8 cellular contexts compared by ENCODE assay signal in genomic region chr7:49001610-49002033, GRCh38.
DNase-seq lines count a peak whose midpoint lies in the region; ATAC-seq and TF ChIP-seq lines count a peak whose summit lies in the region.

No MANE protein-coding gene starts in this region.

- H3K27me3 ChIP-seq in colonic mucosa: no peaks in the 10 kb centered on the region

- H3K4me3 Mint-ChIP-seq in osteocyte (ENCODE audit: unreplicated experiment): no peak overlapping the region

- no peaks in the 10 kb centered on the region for H3K4me1 Mint-ChIP-seq in osteocyte (ENCODE audit: unreplicated experiment)

- ATAC-seq in GM19438 (IDR thresholded peaks at IDR 0.05; ENCODE audit: low read depth, unreplicated experiment) (peak; percentile 99), HG03139 (IDR thresholded peaks at IDR 0.05; ENCODE audit: unreplicated experiment) (peak; percentile 98)

- no peak overlapping the region for H3K9ac ChIP-seq in colonic mucosa (ENCODE audit: low read depth in 2 of 2, low read length in 2 of 2)

- DNase-seq in DMS153 treated with DMSO at 0.1 percent for 48 hours (lab: John Stamatoyannopoulos, UW; ENCODE audit: unreplicated experiment): peak; percentile 15
- no peak for DNase-seq in DMS153 (lab: John Stamatoyannopoulos, UW)
- peak; percentile 65 for DNase-seq in NOMO-1 treated with DMSO at 0.1 percent for 48 hours (lab: John Stamatoyannopoulos, UW; ENCODE audit: unreplicated experiment)
- DNase-seq in colonic mucosa: peak; percentile 37
- no peak for DNase-seq in osteocyte (ENCODE audit: extremely low spot score, unreplicated experiment)
- no peak for DNase-seq in activated effector memory CD4-positive, alpha-beta T cell treated with Interleukin-2 at 50 U/mL for 16 hours

- TF ChIP-seq CTCF in colonic mucosa (IDR thresholded peaks at IDR 0.05) (peak; percentile 45), osteocyte (IDR thresholded peaks at IDR 0.05) (peak; percentile 22)

- H3K36me3 Mint-ChIP-seq in osteocyte (ENCODE audit: unreplicated experiment): no peaks in the 10 kb centered on the region

- H3K9me3 Mint-ChIP-seq in osteocyte (ENCODE audit: unreplicated experiment): no peaks in the 10 kb centered on the region

- no peak overlapping the region for H3K4me3 ChIP-seq in colonic mucosa

- no peaks in the 10 kb centered on the region for H3K27me3 Mint-ChIP-seq in osteocyte (ENCODE audit: unreplicated experiment)

- intact Hi-C loops in colonic mucosa (cut with DNase I): loop anchor here (5.0 kb wide), 2 partner anchors 791 to 851 kb away; no protein-coding TSS in a partner anchor

- H3K9me3 ChIP-seq in colonic mucosa: no peaks in the 10 kb centered on the region

- H3K27ac Mint-ChIP-seq in osteocyte (ENCODE audit: unreplicated experiment): no peak overlapping the region

- H3K27ac ChIP-seq in colonic mucosa: no peak overlapping the region

- H3K4me1 ChIP-seq in colonic mucosa: no peaks in the 10 kb centered on the region

- no peaks in the 10 kb centered on the region for H3K36me3 ChIP-seq in colonic mucosa

Comparison
In these comparisons a context has a peak if more than half of its experiments do, and no peak if none do; other contexts are left out.
1. DNase-seq: peak in DMS153 treated with DMSO at 0.1 percent for 48 hours (single experiment), NOMO-1 treated with DMSO at 0.1 percent for 48 hours (single experiment) and colonic mucosa (single experiment); none in DMS153 (single experiment), osteocyte (single experiment) and activated effector memory CD4-positive, alpha-beta T cell treated with Interleukin-2 at 50 U/mL for 16 hours (single experiment).